In genomic region chr16:84029297-84030096, GRCh38 we compare ENCODE assay signal across 21 cellular contexts. TPM values are rescaled to one million over a fixed set of nuclear protein-coding genes. Genes with fewer than 3 reads are reported as not detected.
DNase-seq lines count a peak whose midpoint lies in the region; ATAC-seq and TF ChIP-seq lines count a peak whose summit lies in the region.
"Had no signal": no experiment of that assay in that cellular context is flagged by ENCODE, and none has a peak within 500 bp of the region (broad histone marks: within the 10 kb centered on the region; RNA-seq: fewer than 3 reads in every experiment).

No MANE protein-coding gene starts in this region.

- no peak for TF ChIP-seq CTCF in neural crest cell (conservative IDR thresholded peaks at IDR 0.05)
- no peak for TF ChIP-seq CTCF in WERI-Rb-1 (IDR thresholded peaks at IDR 0.05; ENCODE audit: low read depth, low read length)

- DNase-seq in CD1c-positive myeloid dendritic cell (ENCODE audit: extremely low spot score) (peak; percentile 68), KBM-7 (peak; percentile 62), NOMO-1 treated with dmso at 0.1 percent for 144 hours (lab: John Stamatoyannopoulos, UW; ENCODE audit: unreplicated experiment) (peak; percentile 20), neural crest cell (ENCODE audit: low read depth, low spot score) (no peak), H4 (ENCODE audit: low spot score) (no peak), WERI-Rb-1 (no peak)
- DNase-seq in activated T-cell treated with anti-CD3 and anti-CD28 coated beads, Interleukin-2, amount 50 U/mL, for 72 hours: no peak
- DNase-seq in stimulated activated CD4-positive, alpha-beta T cell treated with anti-CD3 and anti-CD28 coated beads, Interleukin-2, amount 100 ng/mL, for 48 hours: no peak
- DNase-seq: activated CD4-positive, alpha-beta T cell treated with anti-CD3 and anti-CD28 coated beads, Interleukin-2, amount 10 ng/mL, durations not matched to agents 7 days and 5 days; activated naive CD4-positive, alpha-beta T cell treated with anti-CD3 and anti-CD28 coated beads, Interleukin-2, amount 10 ng/mL, durations not matched to agents 7 days and 5 days; endodermal cell; NCI-H2029; NCI-H510A; PC-9; stimulated activated CD4-positive, alpha-beta T cell treated with anti-CD3 and anti-CD28 coated beads, Interleukin-4, amount 100 ng/mL, for 1 hour had no signal

- H3K27ac ChIP-seq in WERI-Rb-1: no peak overlapping the region
- H3K27ac ChIP-seq: hepatocyte, PC-9, SK-N-MC had no signal

- H3K4me3 ChIP-seq in WERI-Rb-1 (ENCODE audit: low read depth, low read length): no peak overlapping the region
- H3K4me3 ChIP-seq: hepatocyte, lung, PC-9, SK-N-MC had no signal

- peaks cover 3% of the 10 kb centered on the region for H3K27me3 Mint-ChIP-seq in neural crest cell (ENCODE audit: low read depth)
- H3K27me3 Mint-ChIP-seq in activated T-cell treated with anti-CD3 and anti-CD28 coated beads, Interleukin-2, amount 50 U/mL, for 72 hours (ENCODE audit: low read depth): peaks cover 33% of the 10 kb centered on the region

- no peak overlapping the region for H3K4me3 Mint-ChIP-seq in neural crest cell
- no peak overlapping the region for H3K4me3 Mint-ChIP-seq in activated T-cell treated with anti-CD3 and anti-CD28 coated beads, Interleukin-2, amount 50 U/mL, for 72 hours
- H3K4me3 Mint-ChIP-seq: activated CD4-positive, alpha-beta T cell treated with anti-CD3 and anti-CD28 coated beads, Interleukin-2, amount 10 ng/mL, durations not matched to agents 7 days and 5 days; activated naive CD4-positive, alpha-beta T cell treated with anti-CD3 and anti-CD28 coated beads, Interleukin-2, amount 10 ng/mL, durations not matched to agents 7 days and 5 days; B cell; endodermal cell had no signal

- H3K4me1 Mint-ChIP-seq in neural crest cell: peaks cover 25% of the 10 kb centered on the region
- peaks cover 16% of the 10 kb centered on the region for H3K4me1 Mint-ChIP-seq in activated T-cell treated with anti-CD3 and anti-CD28 coated beads, Interleukin-2, amount 50 U/mL, for 72 hours (ENCODE audit: low read depth)

- ATAC-seq in activated T-cell treated with anti-CD3 and anti-CD28 coated beads, Interleukin-2, amount 50 U/mL, for 72 hours (replicated peaks in 1 of 2): no peak

- H3K9me3 Mint-ChIP-seq in neural crest cell: no peaks in the 10 kb centered on the region
- H3K9me3 Mint-ChIP-seq in activated T-cell treated with anti-CD3 and anti-CD28 coated beads, Interleukin-2, amount 50 U/mL, for 72 hours: no peaks in the 10 kb centered on the region
- H3K9me3 Mint-ChIP-seq: activated CD4-positive, alpha-beta T cell treated with anti-CD3 and anti-CD28 coated beads, Interleukin-2, amount 10 ng/mL, durations not matched to agents 7 days and 5 days; activated naive CD4-positive, alpha-beta T cell treated with anti-CD3 and anti-CD28 coated beads, Interleukin-2, amount 10 ng/mL, durations not matched to agents 7 days and 5 days; endodermal cell had no signal

- H3K27ac Mint-ChIP-seq in neural crest cell (ENCODE audit: unreplicated experiment): peak overlapping the region; percentile 63
- no peak overlapping the region for H3K27ac Mint-ChIP-seq in activated T-cell treated with anti-CD3 and anti-CD28 coated beads, Interleukin-2, amount 50 U/mL, for 72 hours
- H3K27ac Mint-ChIP-seq: activated CD4-positive, alpha-beta T cell treated with anti-CD3 and anti-CD28 coated beads, Interleukin-2, amount 10 ng/mL, durations not matched to agents 7 days and 5 days; activated naive CD4-positive, alpha-beta T cell treated with anti-CD3 and anti-CD28 coated beads, Interleukin-2, amount 10 ng/mL, durations not matched to agents 7 days and 5 days; B cell; endodermal cell had no signal

- H3K27me3 ChIP-seq in WERI-Rb-1 (ENCODE audit: insufficient read depth, low read depth, severe bottlenecking): no peaks in the 10 kb centered on the region
- H3K27me3 ChIP-seq: hepatocyte had no signal

- no peaks in the 10 kb centered on the region for H3K36me3 ChIP-seq in WERI-Rb-1

- in situ Hi-C loops in KBM-7 (cut with MboI; ENCODE audit: low pct_unique_long_range_greater_than_20kb, low sequenced_read_pairs): no loop called here

- H3K9me3 ChIP-seq in WERI-Rb-1 (ENCODE audit: severe bottlenecking): no peaks in the 10 kb centered on the region

- no peaks in the 10 kb centered on the region for H3K36me3 Mint-ChIP-seq in neural crest cell (ENCODE audit: low read depth)
- no peaks in the 10 kb centered on the region for H3K36me3 Mint-ChIP-seq in activated T-cell treated with anti-CD3 and anti-CD28 coated beads, Interleukin-2, amount 50 U/mL, for 72 hours (ENCODE audit: insufficient read depth in 2 of 2)
- H3K36me3 Mint-ChIP-seq: activated naive CD4-positive, alpha-beta T cell treated with anti-CD3 and anti-CD28 coated beads, Interleukin-2, amount 10 ng/mL, durations not matched to agents 7 days and 5 days had no signal

RNA-seq across cellular contexts. Expression of gene SLC38A8, which starts 13.1 kb away (rescaled TPM):
- total RNA-seq in neural crest cell: not detected in 2 replicates
- not detected in 2 replicates for total RNA-seq in H4 (2014; rRNA removed; shearing (Covaris generic))
- not detected for total RNA-seq in activated T-cell treated with anti-CD3 and anti-CD28 coated beads, Interleukin-2, amount 50 U/mL, for 72 hours
- total RNA-seq: activated CD4-positive, alpha-beta T cell treated with anti-CD3 and anti-CD28 coated beads, Interleukin-2, amount 10 ng/mL, durations not matched to agents 7 days and 5 days; B cell; endodermal cell; hepatocyte; lung; PC-9; skeletal muscle tissue; temporal lobe had no signal

Comparison
In these comparisons a context has a peak if more than half of its experiments do, and no peak if none do; other contexts are left out.
1. DNase-seq: peak in CD1c-positive myeloid dendritic cell (single experiment), KBM-7 (single experiment) and NOMO-1 treated with dmso at 0.1 percent for 144 hours (single experiment); none in neural crest cell (single experiment), H4 (single experiment), activated T-cell treated with anti-CD3 and anti-CD28 coated beads, Interleukin-2, amount 50 U/mL, for 72 hours (0 of 2), WERI-Rb-1 (single experiment) and stimulated activated CD4-positive, alpha-beta T cell treated with anti-CD3 and anti-CD28 coated beads, Interleukin-2, amount 100 ng/mL, for 48 hours (0 of 2).